Comparison of ENCODE assay signal across 8 cellular contexts in the genomic region with DNA sequence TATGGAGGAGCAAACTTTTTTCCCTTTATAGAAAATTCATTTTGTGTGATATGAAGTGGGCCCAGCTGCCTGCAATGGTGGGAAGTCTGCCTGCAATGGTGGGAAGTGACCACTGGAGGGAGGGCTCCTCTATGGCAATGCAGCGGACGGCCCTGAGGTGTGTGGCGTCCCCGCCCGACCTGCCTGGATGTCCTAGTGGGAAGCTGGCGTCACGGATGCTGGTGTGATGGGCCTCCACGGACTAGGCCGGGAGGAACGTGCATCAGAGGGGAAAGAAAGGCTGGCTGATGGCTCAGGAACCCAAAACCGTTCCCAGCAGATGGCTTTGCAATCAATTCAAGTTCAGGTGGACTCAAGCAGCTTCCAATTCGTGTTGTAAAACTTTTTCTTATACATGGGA.
DNase-seq lines count a peak whose midpoint lies in the region; ATAC-seq and TF ChIP-seq lines count a peak whose summit lies in the region.

No MANE protein-coding gene starts in this region.

- 100% methylated on average over 1 of the region's 12 CpGs for WGBS in right lobe of liver (ENCODE audit: insufficient coverage, low coverage, low lambda C conversion rate, missing lambda C conversion rate)

- H3K9me3 Mint-ChIP-seq in activated CD4-positive, alpha-beta T cell treated with anti-CD3 and anti-CD28 coated beads for 36 hours (ENCODE audit: low read depth): no peaks in the 10 kb centered on the region

- TF ChIP-seq CTCF in BJ (IDR thresholded peaks at IDR 0.05; ENCODE audit: insufficient read depth, low read depth, low read length) (peak; percentile 78), choroid plexus epithelial cell (conservative IDR thresholded peaks at IDR 0.05; ENCODE audit: low read depth, low read length) (peak; percentile 91), right lobe of liver (IDR thresholded peaks at IDR 0.05) (peak; percentile 52 to 74 (median 59))

- H3K27ac Mint-ChIP-seq in activated CD4-positive, alpha-beta T cell treated with anti-CD3 and anti-CD28 coated beads for 36 hours: peak overlapping the region; percentile 63

- DNase-seq in BJ (ENCODE audit: low read depth): no peak
- DNase-seq in Kasumi-1 (lab: John Stamatoyannopoulos, UW): peak; percentile 46 to 58
- DNase-seq in activated CD4-positive, alpha-beta T cell treated with anti-CD3 and anti-CD28 coated beads for 36 hours: peak; percentile 73
- DNase-seq in choroid plexus epithelial cell (ENCODE audit: low read depth): peak; percentile 85
- peak in 1 of 3 donors; percentile 74 for DNase-seq in right lobe of liver
- peak; percentile 14 for DNase-seq in stimulated activated CD8-positive, alpha-beta memory T cell treated with anti-CD3 and anti-CD28 coated beads, Interleukin-15, amount 100 ng/mL, for 24 hours (ENCODE audit: low read depth)
- DNase-seq in activated CD4-positive, CD25-positive, alpha-beta regulatory T cell treated with anti-CD3 and anti-CD28 coated beads, Interleukin-2, amount 50 U/mL, for 72 hours: no peak

- H3K36me3 ChIP-seq in BJ (ENCODE audit: control insufficient read depth, insufficient read depth, low read length) (peaks cover 49% of the 10 kb centered on the region), right lobe of liver (no peaks in the 10 kb centered on the region)

- CTCF ChIA-PET in BJ (lab: Yijun Ruan, JAX): interaction anchor here (0.7 to 2.6 kb wide), 13 partner anchors 8 to 225 kb away, joined by 3 to 16 read pairs (median 4); no protein-coding TSS in a partner anchor
- CTCF ChIA-PET in activated CD4-positive, alpha-beta T cell treated with anti-CD3 and anti-CD28 coated beads for 36 hours (lab: Charles Lee): interaction anchor here (0.6 to 2.1 kb wide), 11 partner anchors 10 to 684 kb away, joined by 3 to 11 read pairs (median 3); partner anchors contain the start of gene AFAP1

- no peaks in the 10 kb centered on the region for H3K4me1 ChIP-seq in right lobe of liver

- no peak overlapping the region for H3K4me3 ChIP-seq in BJ (ENCODE audit: low read depth, low read length)
- no peak overlapping the region for H3K4me3 ChIP-seq in choroid plexus epithelial cell (ENCODE audit: low read depth, low read length)
- H3K4me3 ChIP-seq in right lobe of liver: no peak overlapping the region

- H3K4me3 Mint-ChIP-seq in activated CD4-positive, alpha-beta T cell treated with anti-CD3 and anti-CD28 coated beads for 36 hours: no peak overlapping the region

- TF ChIP-seq POLR2A in right lobe of liver (IDR thresholded peaks at IDR 0.05): no peak

- H3K9me3 ChIP-seq in right lobe of liver: no peaks in the 10 kb centered on the region

- H3K36me3 Mint-ChIP-seq in activated CD4-positive, alpha-beta T cell treated with anti-CD3 and anti-CD28 coated beads for 36 hours (ENCODE audit: low read depth): peaks cover 8% of the 10 kb centered on the region

- H3K27ac ChIP-seq in right lobe of liver: no peak overlapping the region

- H3K27me3 ChIP-seq in BJ (ENCODE audit: control insufficient read depth, insufficient read depth, low read length) (no peaks in the 10 kb centered on the region), right lobe of liver (no peaks in the 10 kb centered on the region)

- intact Hi-C loops in activated CD4-positive, alpha-beta T cell treated with anti-CD3 and anti-CD28 coated beads for 36 hours (cut with DNase I, micrococcal nuclease): loop anchor here (1.0 to 5.0 kb wide), 4 partner anchors 41 to 226 kb away; no protein-coding TSS in a partner anchor
- intact Hi-C loops in right lobe of liver (cut with DNase I): no loop called here

- no peaks in the 10 kb centered on the region for H3K27me3 Mint-ChIP-seq in activated CD4-positive, alpha-beta T cell treated with anti-CD3 and anti-CD28 coated beads for 36 hours

- POLR2A ChIA-PET in BJ (lab: Charles Lee): no interaction called here
- POLR2A ChIA-PET in activated CD4-positive, alpha-beta T cell treated with anti-CD3 and anti-CD28 coated beads for 36 hours (lab: Charles Lee): no interaction called here

- peaks cover 31% of the 10 kb centered on the region for H3K4me1 Mint-ChIP-seq in activated CD4-positive, alpha-beta T cell treated with anti-CD3 and anti-CD28 coated beads for 36 hours

- peak; percentile 74 for ATAC-seq in GM19438 (IDR thresholded peaks at IDR 0.05; ENCODE audit: low read depth, unreplicated experiment)
- peak; percentile 42 for ATAC-seq in activated CD4-positive, alpha-beta T cell treated with anti-CD3 and anti-CD28 coated beads for 36 hours
- ATAC-seq in right lobe of liver: peak; percentile 84 to 94 (median 90)

Comparison
In these comparisons a context has a peak if more than half of its experiments do, and no peak if none do; other contexts are left out.
1. DNase-seq: peak in Kasumi-1 (2 of 2), activated CD4-positive, alpha-beta T cell treated with anti-CD3 and anti-CD28 coated beads for 36 hours (single experiment), choroid plexus epithelial cell (single experiment) and stimulated activated CD8-positive, alpha-beta memory T cell treated with anti-CD3 and anti-CD28 coated beads, Interleukin-15, amount 100 ng/mL, for 24 hours (single experiment); none in BJ (single experiment) and activated CD4-positive, CD25-positive, alpha-beta regulatory T cell treated with anti-CD3 and anti-CD28 coated beads, Interleukin-2, amount 50 U/mL, for 72 hours (single experiment).
2. intact Hi-C loops: an anchor here in activated CD4-positive, alpha-beta T cell treated with anti-CD3 and anti-CD28 coated beads for 36 hours (1.0 to 5.0 kb wide); none called in right lobe of liver.
3. Peak in every context shown above with its lines, with median percentiles within 50 percentile points of each other: CTCF ChIP-seq and ATAC-seq.